Comparison of ENCODE assay signal across 9 cellular contexts in the genomic region with DNA sequence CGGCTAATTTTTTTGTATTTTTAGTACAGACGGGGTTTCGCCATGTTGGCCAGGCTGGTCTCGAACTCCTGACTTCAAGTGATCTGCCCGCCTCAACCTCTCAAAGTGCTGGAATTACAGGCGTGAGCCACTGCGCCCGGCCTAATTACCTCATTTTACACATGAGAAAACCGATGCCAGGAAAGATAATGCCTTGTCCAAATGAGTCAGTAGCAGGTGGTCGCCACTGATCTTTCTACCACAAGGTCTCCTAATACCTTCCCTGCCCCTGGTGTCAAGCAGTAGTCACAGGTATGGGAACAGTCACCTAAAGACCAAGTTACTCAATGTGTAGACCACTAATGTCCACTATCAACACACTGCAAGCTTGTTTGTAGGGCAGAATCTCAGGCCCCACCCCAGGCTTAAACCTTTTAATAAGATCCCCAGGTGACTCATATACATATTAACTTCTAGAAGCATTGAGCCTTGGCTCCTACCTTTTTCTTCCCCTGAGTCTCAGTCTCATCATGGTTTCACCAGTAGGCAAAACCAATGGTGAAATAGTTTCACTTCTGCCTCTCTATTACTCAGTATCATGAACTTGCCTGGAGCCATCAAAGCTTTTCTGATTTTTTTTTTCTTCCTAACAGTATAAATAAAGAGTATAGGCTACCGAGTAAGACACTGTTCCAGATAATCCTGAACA. TPM values are rescaled to one million over a fixed set of nuclear protein-coding genes. Genes with fewer than 3 reads are reported as not detected.
A peak's percentile ranks its signal among the peaks of the same experiment; 100 is the strongest.
DNase-seq lines count a peak whose midpoint lies in the region; ATAC-seq and TF ChIP-seq lines count a peak whose summit lies in the region.
"Had no signal": no experiment of that assay in that cellular context is flagged by ENCODE, and none has a peak within 500 bp of the region (broad histone marks: within the 10 kb centered on the region; RNA-seq: fewer than 3 reads in every experiment).

No MANE protein-coding gene starts in this region.

- WGBS in thyroid gland, 2 donors, result 94 to 98% methylated on average over 11 of the region's 11 CpGs

- TF ChIP-seq CTCF in MCF 10A (IDR thresholded peaks at IDR 0.05; ENCODE audit: unreplicated experiment) (no peak), breast epithelium (IDR thresholded peaks at IDR 0.05) (no peak), thyroid gland (IDR thresholded peaks at IDR 0.05) (no peak), chondrocyte (IDR thresholded peaks at IDR 0.05) (no peak)

- H3K4me1 Mint-ChIP-seq in MCF 10A (ENCODE audit: insufficient read depth, unreplicated experiment) (no peaks in the 10 kb centered on the region), chondrocyte (ENCODE audit: low read depth) (no peaks in the 10 kb centered on the region)
- no peaks in the 10 kb centered on the region for H3K4me1 Mint-ChIP-seq in stimulated activated effector memory CD8-positive, alpha-beta T cell treated with anti-CD3 and anti-CD28 coated beads, Interleukin-12 subunit alpha, Interleukin-12 subunit beta, amount 100 ng/mL, for 72 hours
- H3K4me1 Mint-ChIP-seq: T-cell had no signal

- no peak overlapping the region for H3K27ac ChIP-seq in breast epithelium
- no peak overlapping the region for H3K27ac ChIP-seq in thyroid gland

- no peaks in the 10 kb centered on the region for H3K36me3 ChIP-seq in breast epithelium
- no peaks in the 10 kb centered on the region for H3K36me3 ChIP-seq in thyroid gland
- H3K36me3 ChIP-seq in MG63, result no peaks in the 10 kb centered on the region

- DNase-seq in MCF 10A (ENCODE audit: unreplicated experiment), result peak; percentile 8
- DNase-seq in breast epithelium (ENCODE audit: low spot score in 2 of 2), result no peak
- DNase-seq in HPDE6-E6E7 (ENCODE audit: extremely low spot score), result peak; percentile 37
- DNase-seq in stimulated activated effector memory CD8-positive, alpha-beta T cell treated with anti-CD3 and anti-CD28 coated beads, Interleukin-12 subunit alpha, Interleukin-12 subunit beta, amount 100 ng/mL, for 72 hours (ENCODE audit: low spot score in 2 of 2), result no peak
- DNase-seq in thyroid gland, result no peak
- DNase-seq in MG63, result no peak
- no peak for DNase-seq in chondrocyte (ENCODE audit: low spot score)
- DNase-seq: T-cell had no signal

- H3K9me3 Mint-ChIP-seq in MCF 10A (ENCODE audit: unreplicated experiment) (no peaks in the 10 kb centered on the region), chondrocyte (ENCODE audit: low read depth) (no peaks in the 10 kb centered on the region)
- H3K9me3 Mint-ChIP-seq in stimulated activated effector memory CD8-positive, alpha-beta T cell treated with anti-CD3 and anti-CD28 coated beads, Interleukin-12 subunit alpha, Interleukin-12 subunit beta, amount 100 ng/mL, for 72 hours, result no peaks in the 10 kb centered on the region
- H3K9me3 Mint-ChIP-seq: T-cell had no signal

- H3K4me1 ChIP-seq in breast epithelium, result no peaks in the 10 kb centered on the region
- peaks cover 0 to 7% of the 10 kb centered on the region in 2 donors for H3K4me1 ChIP-seq in thyroid gland

- no peak overlapping the region for H3K27ac Mint-ChIP-seq in MCF 10A (ENCODE audit: low read depth, unreplicated experiment)
- H3K27ac Mint-ChIP-seq in stimulated activated effector memory CD8-positive, alpha-beta T cell treated with anti-CD3 and anti-CD28 coated beads, Interleukin-12 subunit alpha, Interleukin-12 subunit beta, amount 100 ng/mL, for 72 hours, result no peak overlapping the region
- H3K27ac Mint-ChIP-seq in chondrocyte (ENCODE audit: unreplicated experiment), result no peak overlapping the region
- H3K27ac Mint-ChIP-seq: T-cell had no signal

- BruUV-seq in MCF 10A (replicated peaks; lab: Mats Ljungman, UMichigan), result no TSS peak

- H3K27me3 ChIP-seq in breast epithelium, result no peaks in the 10 kb centered on the region
- H3K27me3 ChIP-seq in thyroid gland, result no peaks in the 10 kb centered on the region
- no peaks in the 10 kb centered on the region for H3K27me3 ChIP-seq in MG63

- intact Hi-C loops in MCF 10A (cut with micrococcal nuclease) (no loop called here), breast epithelium (cut with DNase I; ENCODE audit: low total_unique reads) (no loop called here), thyroid gland (cut with DNase I) (no loop called here)

- H3K27me3 Mint-ChIP-seq in MCF 10A (ENCODE audit: insufficient read depth, unreplicated experiment) (no peaks in the 10 kb centered on the region), chondrocyte (ENCODE audit: low read depth) (no peaks in the 10 kb centered on the region)
- H3K27me3 Mint-ChIP-seq: T-cell had no signal

- peaks cover 7% of the 10 kb centered on the region for H3K36me3 Mint-ChIP-seq in MCF 10A (ENCODE audit: insufficient read depth, unreplicated experiment)
- no peaks in the 10 kb centered on the region for H3K36me3 Mint-ChIP-seq in stimulated activated effector memory CD8-positive, alpha-beta T cell treated with anti-CD3 and anti-CD28 coated beads, Interleukin-12 subunit alpha, Interleukin-12 subunit beta, amount 100 ng/mL, for 72 hours
- no peaks in the 10 kb centered on the region for H3K36me3 Mint-ChIP-seq in chondrocyte (ENCODE audit: low read depth)
- H3K36me3 Mint-ChIP-seq: T-cell had no signal

- H3K4me3 Mint-ChIP-seq in MCF 10A (ENCODE audit: unreplicated experiment) (no peak overlapping the region), chondrocyte (ENCODE audit: unreplicated experiment) (no peak overlapping the region)
- no peak overlapping the region for H3K4me3 Mint-ChIP-seq in stimulated activated effector memory CD8-positive, alpha-beta T cell treated with anti-CD3 and anti-CD28 coated beads, Interleukin-12 subunit alpha, Interleukin-12 subunit beta, amount 100 ng/mL, for 72 hours
- H3K4me3 Mint-ChIP-seq: T-cell had no signal

- no peak for TF ChIP-seq POLR2A in breast epithelium (IDR thresholded peaks at IDR 0.05)
- no peak for TF ChIP-seq POLR2A in thyroid gland (IDR thresholded peaks at IDR 0.05)

- no peak overlapping the region for H3K4me3 ChIP-seq in breast epithelium
- no peak overlapping the region for H3K4me3 ChIP-seq in thyroid gland (replicated peaks in 1 of 3)
- H3K4me3 ChIP-seq in MG63, result no peak overlapping the region

- peak; percentile 87 for ATAC-seq in HG02798 (IDR thresholded peaks at IDR 0.05; ENCODE audit: poor library complexity, unreplicated experiment)
- ATAC-seq in stimulated activated effector memory CD8-positive, alpha-beta T cell treated with anti-CD3 and anti-CD28 coated beads, Interleukin-12 subunit alpha, Interleukin-12 subunit beta, amount 100 ng/mL, for 72 hours, result peak; percentile 53
- ATAC-seq: T-cell had no signal

- POLR2A ChIA-PET in MCF 10A (lab: Yijun Ruan, JAX), result interaction anchor here (0.6 kb wide), 1 partner anchor 31 kb away, joined by 3 read pairs; no protein-coding TSS in a partner anchor

- CTCF ChIA-PET in MCF 10A (lab: Yijun Ruan, JAX), result interaction anchor here (1.2 kb wide), 1 partner anchor 104 kb away, joined by 7 read pairs; no protein-coding TSS in a partner anchor

- H3K9me3 ChIP-seq in breast epithelium (no peaks in the 10 kb centered on the region), thyroid gland (no peaks in the 10 kb centered on the region), MG63 (no peaks in the 10 kb centered on the region)

RNA-seq across cellular contexts. Expression of a gene that starts 6.9 kb away (rescaled TPM):
- total RNA-seq in MCF 10A (2022) (19.0 and 22.8 TPM in 2 replicates), breast epithelium (10 to 100 TPM; 24.8 to 57.8 (median 42.3) TPM), thyroid gland (100 to 1,000 TPM in 3 of 4 donors, 10 to 100 TPM in 1; 82.2 to 126 (median 116) TPM), chondrocyte (8.4 to 13.0 TPM (median 12.5 TPM) in 3 replicates)
- total RNA-seq in MG63 (2014; rRNA removed; shearing (Covaris generic); ENCODE audit: low replicate concordance), result 9.8 and 11.8 TPM in 2 replicates

Comparison
In these comparisons a context has a peak if more than half of its experiments do, and no peak if none do; other contexts are left out.
1. DNase-seq: peak in MCF 10A (single experiment) and HPDE6-E6E7 (single experiment); none in breast epithelium (0 of 2), stimulated activated effector memory CD8-positive, alpha-beta T cell treated with anti-CD3 and anti-CD28 coated beads, Interleukin-12 subunit alpha, Interleukin-12 subunit beta, amount 100 ng/mL, for 72 hours (0 of 2), thyroid gland (0 of 2), MG63 (single experiment) and chondrocyte (single experiment).